ENCODE assay signal across 1 cellular context in genomic region chr1:80893140-80893539, GRCh38.
TF ChIP-seq lines count a peak whose summit lies in the region.

No MANE protein-coding gene starts in this region.

TF ChIP-seq in WTC11, 78 proteins besides CTCF, POLR2A, EP300 and RAD21 (continued from another document):
- TF ChIP-seq, protein P1, sequence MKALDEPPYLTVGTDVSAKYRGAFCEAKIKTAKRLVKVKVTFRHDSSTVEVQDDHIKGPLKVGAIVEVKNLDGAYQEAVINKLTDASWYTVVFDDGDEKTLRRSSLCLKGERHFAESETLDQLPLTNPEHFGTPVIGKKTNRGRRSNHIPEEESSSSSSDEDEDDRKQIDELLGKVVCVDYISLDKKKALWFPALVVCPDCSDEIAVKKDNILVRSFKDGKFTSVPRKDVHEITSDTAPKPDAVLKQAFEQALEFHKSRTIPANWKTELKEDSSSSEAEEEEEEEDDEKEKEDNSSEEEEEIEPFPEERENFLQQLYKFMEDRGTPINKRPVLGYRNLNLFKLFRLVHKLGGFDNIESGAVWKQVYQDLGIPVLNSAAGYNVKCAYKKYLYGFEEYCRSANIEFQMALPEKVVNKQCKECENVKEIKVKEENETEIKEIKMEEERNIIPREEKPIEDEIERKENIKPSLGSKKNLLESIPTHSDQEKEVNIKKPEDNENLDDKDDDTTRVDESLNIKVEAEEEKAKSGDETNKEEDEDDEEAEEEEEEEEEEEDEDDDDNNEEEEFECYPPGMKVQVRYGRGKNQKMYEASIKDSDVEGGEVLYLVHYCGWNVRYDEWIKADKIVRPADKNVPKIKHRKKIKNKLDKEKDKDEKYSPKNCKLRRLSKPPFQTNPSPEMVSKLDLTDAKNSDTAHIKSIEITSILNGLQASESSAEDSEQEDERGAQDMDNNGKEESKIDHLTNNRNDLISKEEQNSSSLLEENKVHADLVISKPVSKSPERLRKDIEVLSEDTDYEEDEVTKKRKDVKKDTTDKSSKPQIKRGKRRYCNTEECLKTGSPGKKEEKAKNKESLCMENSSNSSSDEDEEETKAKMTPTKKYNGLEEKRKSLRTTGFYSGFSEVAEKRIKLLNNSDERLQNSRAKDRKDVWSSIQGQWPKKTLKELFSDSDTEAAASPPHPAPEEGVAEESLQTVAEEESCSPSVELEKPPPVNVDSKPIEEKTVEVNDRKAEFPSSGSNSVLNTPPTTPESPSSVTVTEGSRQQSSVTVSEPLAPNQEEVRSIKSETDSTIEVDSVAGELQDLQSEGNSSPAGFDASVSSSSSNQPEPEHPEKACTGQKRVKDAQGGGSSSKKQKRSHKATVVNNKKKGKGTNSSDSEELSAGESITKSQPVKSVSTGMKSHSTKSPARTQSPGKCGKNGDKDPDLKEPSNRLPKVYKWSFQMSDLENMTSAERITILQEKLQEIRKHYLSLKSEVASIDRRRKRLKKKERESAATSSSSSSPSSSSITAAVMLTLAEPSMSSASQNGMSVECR (CRISPR knock-in tag; IDR thresholded peaks at IDR 0.05; ENCODE audit: borderline replicate concordance): no peak
- no peak for TF ChIP-seq ZNF425 (CRISPR knock-in tag; conservative IDR thresholded peaks at IDR 0.05)
- TF ChIP-seq NR1H2 (CRISPR knock-in tag; IDR thresholded peaks at IDR 0.05): no peak
- no peak for TF ChIP-seq FOXP1 (CRISPR knock-in tag; IDR thresholded peaks at IDR 0.05; ENCODE audit: borderline replicate concordance)
- no peak for TF ChIP-seq SOX15 (CRISPR knock-in tag; IDR thresholded peaks at IDR 0.05)
- no peak for TF ChIP-seq CBFB (CRISPR knock-in tag; IDR thresholded peaks at IDR 0.05; ENCODE audit: low read depth)
- no peak for TF ChIP-seq MYBL2 (CRISPR knock-in tag; IDR thresholded peaks at IDR 0.05)
